8 cellular contexts compared by ENCODE assay signal in the genomic region with DNA sequence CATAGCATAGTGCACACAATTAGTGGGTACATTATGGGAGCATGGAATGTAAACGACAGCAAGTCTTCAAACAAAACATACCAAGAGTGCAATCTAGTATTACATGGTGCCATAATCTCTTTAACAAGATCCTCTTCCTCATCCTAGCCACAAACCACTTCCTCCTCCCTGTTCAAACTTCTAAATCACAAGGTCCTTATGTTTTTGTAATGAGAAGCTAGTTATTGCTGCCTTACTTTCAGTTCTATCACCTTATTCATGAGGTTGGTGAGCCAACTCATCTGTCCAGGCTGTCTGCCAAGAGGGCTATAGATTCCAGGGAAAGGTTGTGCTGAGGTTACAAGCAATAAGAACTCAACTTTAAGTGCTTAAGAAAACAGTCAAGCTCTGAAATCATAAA.
A peak's percentile ranks its signal among the peaks of the same experiment; 100 is the strongest.
DNase-seq lines count a peak whose midpoint lies in the region; ATAC-seq and TF ChIP-seq lines count a peak whose summit lies in the region.

No MANE protein-coding gene starts in this region.

- H3K4me1 ChIP-seq in Loucy (ENCODE audit: insufficient read depth, low read length, poor library complexity, severe bottlenecking) = peaks cover 17% of the 10 kb centered on the region

- H3K4me3 ChIP-seq in Loucy (ENCODE audit: low read length, poor library complexity, severe bottlenecking) = no peak overlapping the region

- H3K36me3 Mint-ChIP-seq in activated CD4-positive, alpha-beta T cell treated with anti-CD3 and anti-CD28 coated beads for 36 hours (ENCODE audit: low read depth) = no peaks in the 10 kb centered on the region
- peaks cover 0 to 8% (median 2%) of the 10 kb centered on the region in 3 donors for H3K36me3 Mint-ChIP-seq in naive thymus-derived CD8-positive, alpha-beta T cell

- peak overlapping the region; percentile 39 for H3K4me2 ChIP-seq in Loucy (ENCODE audit: low read depth, low read length, poor library complexity, severe bottlenecking)

- peaks cover 3% of the 10 kb centered on the region for H3K9me3 Mint-ChIP-seq in activated CD4-positive, alpha-beta T cell treated with anti-CD3 and anti-CD28 coated beads for 36 hours (ENCODE audit: low read depth)
- peaks cover 0 to 11% (median 2%) of the 10 kb centered on the region in 9 donors for H3K9me3 Mint-ChIP-seq in naive thymus-derived CD8-positive, alpha-beta T cell

- CTCF ChIA-PET in activated CD4-positive, alpha-beta T cell treated with anti-CD3 and anti-CD28 coated beads for 36 hours (lab: Charles Lee) = no interaction called here

- peak; percentile 19 for DNase-seq in activated CD4-positive, alpha-beta T cell treated with anti-CD3 and anti-CD28 coated beads for 36 hours
- no peak for DNase-seq in activated CD4-positive, alpha-beta T cell treated with anti-CD3 and anti-CD28 coated beads, Interleukin-2, amount 50 U/mL, for 1 hour
- DNase-seq in amniotic stem cell (lab: John Stamatoyannopoulos, UW) = peak; percentile 85
- peak in 3 of 10 donors; percentile 20 to 55 (median 50) for DNase-seq in naive thymus-derived CD8-positive, alpha-beta T cell
- no peak for DNase-seq in NCI-H446 treated with DMSO at 0.1 percent for 48 hours (lab: John Stamatoyannopoulos, UW)
- DNase-seq in 8988T = no peak

- POLR2A ChIA-PET in activated CD4-positive, alpha-beta T cell treated with anti-CD3 and anti-CD28 coated beads for 36 hours (lab: Charles Lee) = no interaction called here
- POLR2A ChIA-PET in naive thymus-derived CD8-positive, alpha-beta T cell (lab: Charles Lee) = no interaction called here

- H3K4me3 Mint-ChIP-seq in activated CD4-positive, alpha-beta T cell treated with anti-CD3 and anti-CD28 coated beads for 36 hours = no peak overlapping the region
- peak overlapping the region in 9 of 10 donors; percentile 42 to 71 (median 58) for H3K4me3 Mint-ChIP-seq in naive thymus-derived CD8-positive, alpha-beta T cell

- ATAC-seq in activated CD4-positive, alpha-beta T cell treated with anti-CD3 and anti-CD28 coated beads for 36 hours = peak; percentile 84
- ATAC-seq in naive thymus-derived CD8-positive, alpha-beta T cell = peak; percentile 46 to 71
- no peak for ATAC-seq in GM21526 (IDR thresholded peaks at IDR 0.05; ENCODE audit: low FRiP score, unreplicated experiment)

- H3K9ac ChIP-seq in Loucy (ENCODE audit: low read depth, low read length, poor library complexity, severe bottlenecking) = no peak overlapping the region

- TF ChIP-seq CTCF in Loucy (conservative IDR thresholded peaks at IDR 0.05; ENCODE audit: low read length) = no peak

- no peaks in the 10 kb centered on the region for H3K36me3 ChIP-seq in Loucy (ENCODE audit: insufficient read depth, low read length)

- peaks cover 78% of the 10 kb centered on the region for H3K27me3 ChIP-seq in Loucy (ENCODE audit: insufficient read depth, low read length, poor library complexity, severe bottlenecking)

- peak overlapping the region; percentile 52 for H3K27ac Mint-ChIP-seq in activated CD4-positive, alpha-beta T cell treated with anti-CD3 and anti-CD28 coated beads for 36 hours
- peak overlapping the region in 9 of 10 donors; percentile 8 to 91 (median 74) for H3K27ac Mint-ChIP-seq in naive thymus-derived CD8-positive, alpha-beta T cell

- no peaks in the 10 kb centered on the region for H3K9me3 ChIP-seq in Loucy (ENCODE audit: insufficient read depth, low read depth, low read length)

- peaks cover 28% of the 10 kb centered on the region for H3K4me1 Mint-ChIP-seq in activated CD4-positive, alpha-beta T cell treated with anti-CD3 and anti-CD28 coated beads for 36 hours
- H3K4me1 Mint-ChIP-seq in naive thymus-derived CD8-positive, alpha-beta T cell = peaks cover 16 to 27% (median 25%) of the 10 kb centered on the region in 4 donors

- H4K20me1 ChIP-seq in Loucy (ENCODE audit: insufficient read depth, low read length, poor library complexity, severe bottlenecking) = no peaks in the 10 kb centered on the region

- intact Hi-C loops in activated CD4-positive, alpha-beta T cell treated with anti-CD3 and anti-CD28 coated beads for 36 hours (cut with DNase I, micrococcal nuclease) = no loop called here

- H3F3A ChIP-seq in Loucy (ENCODE audit: low read depth) = no peaks in the 10 kb centered on the region

- H3K27me3 Mint-ChIP-seq in activated CD4-positive, alpha-beta T cell treated with anti-CD3 and anti-CD28 coated beads for 36 hours = no peaks in the 10 kb centered on the region
- H3K27me3 Mint-ChIP-seq in naive thymus-derived CD8-positive, alpha-beta T cell = no peaks in the 10 kb centered on the region

- H3K9me2 ChIP-seq in Loucy (replicated peaks; ENCODE audit: low read depth, low read length) = no peaks in the 10 kb centered on the region

- no peaks in the 10 kb centered on the region for H3K79me2 ChIP-seq in Loucy (ENCODE audit: insufficient read depth, low read length)

- no peak overlapping the region for H2AFZ ChIP-seq in Loucy (ENCODE audit: low read length)

Comparison
In these comparisons a context has a peak if more than half of its experiments do, and no peak if none do; other contexts are left out.
1. DNase-seq: peak in activated CD4-positive, alpha-beta T cell treated with anti-CD3 and anti-CD28 coated beads for 36 hours (single experiment) and amniotic stem cell (single experiment); none in activated CD4-positive, alpha-beta T cell treated with anti-CD3 and anti-CD28 coated beads, Interleukin-2, amount 50 U/mL, for 1 hour (single experiment), NCI-H446 treated with DMSO at 0.1 percent for 48 hours (single experiment) and 8988T (single experiment).